3 cellular contexts compared by ENCODE assay signal in genomic region chr12:9139588-9140245, GRCh38. TPM values are rescaled to one million over a fixed set of nuclear protein-coding genes. Genes with fewer than 3 reads are reported as not detected.
"Had no signal": no experiment of that assay in that cellular context is flagged by ENCODE, and none has a peak within 500 bp of the region (broad histone marks: within the 10 kb centered on the region; RNA-seq: fewer than 3 reads in every experiment).

No MANE protein-coding gene starts in this region.

RNA-seq across cellular contexts. Expression of gene A2M, which starts 24.0 kb away (rescaled TPM):
- total RNA-seq: HT-29, OCI-LY7, PC-3 had no signal
